In genomic region chr13:97141564-97142005, GRCh38 we compare ENCODE assay signal across 8 cellular contexts.
DNase-seq lines count a peak whose midpoint lies in the region; ATAC-seq and TF ChIP-seq lines count a peak whose summit lies in the region.

No MANE protein-coding gene starts in this region.

- DNase-seq in NCI-H2029 treated with DMSO at 0.1 percent for 48 hours (lab: John Stamatoyannopoulos, UW) = peak; percentile 25
- peak; percentile 87 for DNase-seq in astrocyte of the spinal cord (ENCODE audit: low read depth, low spot score)
- peak; percentile 78 for DNase-seq in iPS-NIHi7 (ENCODE audit: extremely low spot score)
- DNase-seq in stimulated activated naive CD8-positive, alpha-beta T cell treated with anti-CD3 and anti-CD28 coated beads, Interleukin-15, amount 100 ng/mL, for 72 hours = peak in 1 of 2 donors; percentile 6
- DNase-seq in KG1 (lab: John Stamatoyannopoulos, UW) = no peak

- peak overlapping the region in 1 of 2 donors; percentile 59 for H3K27ac Mint-ChIP-seq in stimulated activated naive CD8-positive, alpha-beta T cell treated with anti-CD3 and anti-CD28 coated beads, Interleukin-15, amount 100 ng/mL, for 72 hours

- H2AFZ ChIP-seq in ACC112 (ENCODE audit: low read length, unreplicated experiment) = no peak overlapping the region

- H3K4me3 ChIP-seq in ACC112 (ENCODE audit: low read depth, low read length) (peak overlapping the region; percentile 41; the same call in 1 of the 2 replicates), astrocyte of the spinal cord (ENCODE audit: low read depth, low read length) (no peak overlapping the region)

- H3K4me1 ChIP-seq in ACC112 (ENCODE audit: control insufficient read depth, insufficient read depth, low read length, unreplicated experiment) = peaks cover 23% of the 10 kb centered on the region

- peaks cover 13% of the 10 kb centered on the region for H3K4me1 Mint-ChIP-seq in stimulated activated naive CD8-positive, alpha-beta T cell treated with anti-CD3 and anti-CD28 coated beads, Interleukin-15, amount 100 ng/mL, for 72 hours

- H3K27me3 ChIP-seq in ACC112 (ENCODE audit: insufficient read depth, low read length) = no peaks in the 10 kb centered on the region; the same call in 1 of the 2 replicates

- peak overlapping the region; percentile 11 to 38 for H3K4me3 Mint-ChIP-seq in stimulated activated naive CD8-positive, alpha-beta T cell treated with anti-CD3 and anti-CD28 coated beads, Interleukin-15, amount 100 ng/mL, for 72 hours

- H3K27ac ChIP-seq in ACC112 (ENCODE audit: low read depth, low read length) = no peak overlapping the region

- in situ Hi-C loops in astrocyte of the spinal cord (cut with HindIII; ENCODE audit: low sequenced_read_pairs) = no loop called here

- ATAC-seq in GM18511 (IDR thresholded peaks at IDR 0.05; ENCODE audit: unreplicated experiment) = peak; percentile 95
- ATAC-seq in HG02884 (IDR thresholded peaks at IDR 0.05; ENCODE audit: unreplicated experiment) = peak; percentile 99
- ATAC-seq in stimulated activated naive CD8-positive, alpha-beta T cell treated with anti-CD3 and anti-CD28 coated beads, Interleukin-15, amount 100 ng/mL, for 72 hours = peak; percentile 91

- H3K36me3 ChIP-seq in ACC112 (ENCODE audit: insufficient read depth, low read length) = no peaks in the 10 kb centered on the region

- H3K79me2 ChIP-seq in ACC112 (ENCODE audit: control insufficient read depth, insufficient read depth, low read length, unreplicated experiment) = no peaks in the 10 kb centered on the region

- H3K27me3 Mint-ChIP-seq in stimulated activated naive CD8-positive, alpha-beta T cell treated with anti-CD3 and anti-CD28 coated beads, Interleukin-15, amount 100 ng/mL, for 72 hours = peaks cover 33% of the 10 kb centered on the region

- H3K9me3 Mint-ChIP-seq in stimulated activated naive CD8-positive, alpha-beta T cell treated with anti-CD3 and anti-CD28 coated beads, Interleukin-15, amount 100 ng/mL, for 72 hours = no peaks in the 10 kb centered on the region

- TF ChIP-seq CTCF in astrocyte of the spinal cord (IDR thresholded peaks at IDR 0.05; ENCODE audit: low read depth, low read length) = no peak
